32 cellular contexts compared by ENCODE assay signal in genomic region chr2:222902660-222903059, GRCh38. TPM values are rescaled to one million over a fixed set of nuclear protein-coding genes. Genes with fewer than 3 reads are reported as not detected.
A peak's percentile ranks its signal among the peaks of the same experiment; 100 is the strongest.
DNase-seq lines count a peak whose midpoint lies in the region; ATAC-seq and TF ChIP-seq lines count a peak whose summit lies in the region.
"Had no signal": no experiment of that assay in that cellular context is flagged by ENCODE, and none has a peak within 500 bp of the region (broad histone marks: within the 10 kb centered on the region; RNA-seq: fewer than 3 reads in every experiment).

No MANE protein-coding gene starts in this region.

- TF ChIP-seq CTCF in HCT116 (IDR thresholded peaks at IDR 0.05 in 2 of 3, conservative IDR thresholded peaks at IDR 0.05 in 1 of 3; ENCODE audit: borderline replicate concordance in 1 of 3, insufficient read depth in 1 of 3, low read depth in 2 of 3, low read length in 2 of 3) (no peak), endothelial cell (IDR thresholded peaks at IDR 0.05; ENCODE audit: unreplicated experiment) (no peak)

- H3K18ac ChIP-seq in trophoblast cell (ENCODE audit: low read length), result no peak overlapping the region
- H3K18ac ChIP-seq in neuronal stem cell (ENCODE audit: low read length), result no peak overlapping the region

- no peak overlapping the region for H4K8ac ChIP-seq in trophoblast cell (ENCODE audit: low read depth, low read length)
- H4K8ac ChIP-seq in neuronal stem cell (ENCODE audit: low read depth, low read length), result no peak overlapping the region

- no CpG with 5 or more reads among the region's 4 CpGs for WGBS in trophoblast cell (ENCODE audit: extremely low coverage, insufficient coverage, insufficient read length)
- WGBS in neuronal stem cell (ENCODE audit: extremely low coverage in 2 of 2, insufficient read length in 2 of 2, insufficient replicate concordance in 1 of 2), 2 donors, result no CpG with 5 or more reads among the region's 4 CpGs

- no peaks in the 10 kb centered on the region for H3K36me3 Mint-ChIP-seq in activated CD4-positive, alpha-beta T cell treated with anti-CD3 and anti-CD28 coated beads for 36 hours (ENCODE audit: low read depth)
- H3K36me3 Mint-ChIP-seq in activated CD4-positive, alpha-beta T cell treated with anti-CD3 and anti-CD28 coated beads, Interleukin-2, amount 10 ng/mL, durations not matched to agents 24 days and 14 days (ENCODE audit: low read depth), result peaks cover 5% of the 10 kb centered on the region
- H3K36me3 Mint-ChIP-seq in endothelial cell (ENCODE audit: low read depth, unreplicated experiment), result peaks cover 19% of the 10 kb centered on the region

- H2AFZ ChIP-seq in HCT116 (ENCODE audit: low read depth, low read length, poor library complexity, severe bottlenecking) (no peak overlapping the region), trophoblast cell (ENCODE audit: insufficient read depth, low read length, poor library complexity) (no peak overlapping the region), neuronal stem cell (ENCODE audit: low read length) (no peak overlapping the region)

- no peak overlapping the region for H2BK15ac ChIP-seq in neuronal stem cell (ENCODE audit: low read length)

- H3K4me2 ChIP-seq in HCT116 (ENCODE audit: low read length), result no peak overlapping the region
- no peak overlapping the region for H3K4me2 ChIP-seq in trophoblast cell (ENCODE audit: low read length)
- no peak overlapping the region for H3K4me2 ChIP-seq in neuronal stem cell (ENCODE audit: insufficient read depth, low read length, poor library complexity, severe bottlenecking)

- H3K4me3 ChIP-seq in HCT116 (replicated peaks in 1 of 2; ENCODE audit: low read depth in 1 of 2, low read length in 2 of 2) (no peak overlapping the region), trophoblast cell (ENCODE audit: low read depth, low read length) (no peak overlapping the region), neuronal stem cell (ENCODE audit: low read length in 2 of 2) (no peak overlapping the region)
- H3K4me3 ChIP-seq: dorsolateral prefrontal cortex, left lung, tibial nerve had no signal

- ATAC-seq in activated CD4-positive, alpha-beta T cell treated with anti-CD3 and anti-CD28 coated beads for 36 hours, result peak; percentile 19
- 0 out of 2 replicates have a peak, but pooled peaks have one; percentile 19 for ATAC-seq in HCT116
- ATAC-seq: activated T-helper 17 cell treated with anti-CD3 and anti-CD28 coated beads, Interleukin-2, amount 50 U/mL, for 72 hours; left lung; PC-3; Right ventricle myocardium inferior; sciatic nerve had no signal

- no peak overlapping the region for H3K27ac ChIP-seq in HCT116 (ENCODE audit: low read depth, low read length)
- H3K27ac ChIP-seq in trophoblast cell (ENCODE audit: low read depth, low read length), result no peak overlapping the region
- H3K27ac ChIP-seq in neuronal stem cell (replicated peaks; ENCODE audit: low read length), result no peak overlapping the region
- H3K27ac ChIP-seq: 22Rv1, left lung, neutrophil had no signal

- H3K4ac ChIP-seq in trophoblast cell (ENCODE audit: low read depth, low read length) (no peak overlapping the region), neuronal stem cell (ENCODE audit: low read length) (no peak overlapping the region)

- H3K9me2 ChIP-seq in HCT116 (ENCODE audit: insufficient read depth), result no peaks in the 10 kb centered on the region

- H3K27me3 Mint-ChIP-seq in activated CD4-positive, alpha-beta T cell treated with anti-CD3 and anti-CD28 coated beads for 36 hours, result no peaks in the 10 kb centered on the region
- H3K27me3 Mint-ChIP-seq in activated CD4-positive, alpha-beta T cell treated with anti-CD3 and anti-CD28 coated beads, Interleukin-2, amount 10 ng/mL, durations not matched to agents 24 days and 14 days, result no peaks in the 10 kb centered on the region
- peaks cover 5% of the 10 kb centered on the region for H3K27me3 Mint-ChIP-seq in endothelial cell (ENCODE audit: unreplicated experiment)
- H3K27me3 Mint-ChIP-seq: activated naive CD4-positive, alpha-beta T cell treated with anti-CD3 and anti-CD28 coated beads, Interleukin-2, amount 10 ng/mL, durations not matched to agents 7 days and 5 days; activated T-helper 17 cell treated with anti-CD3 and anti-CD28 coated beads, Interleukin-2, amount 50 U/mL, for 72 hours; brain; CD4-positive, CD25-positive, alpha-beta regulatory T cell; naive B cell; progenitor cell of endocrine pancreas had no signal

- no peak overlapping the region for H4K12ac ChIP-seq in trophoblast cell (ENCODE audit: low read depth, low read length)

- RAD21 ChIA-PET in HCT116 (lab: Charles Lee; ENCODE audit: low non-redundant PET in 1 of 2, low total read pairs in 2 of 2, uncharacterized antibody in 2 of 2, unreplicated experiment in 2 of 2), result no interaction called here

- H2BK12ac ChIP-seq in trophoblast cell (ENCODE audit: low read length), result no peak overlapping the region
- H2BK12ac ChIP-seq in neuronal stem cell (ENCODE audit: low read length), result no peak overlapping the region

- no peaks in the 10 kb centered on the region for H3K9me3 Mint-ChIP-seq in activated CD4-positive, alpha-beta T cell treated with anti-CD3 and anti-CD28 coated beads for 36 hours (ENCODE audit: low read depth)
- H3K9me3 Mint-ChIP-seq in activated CD4-positive, alpha-beta T cell treated with anti-CD3 and anti-CD28 coated beads, Interleukin-2, amount 10 ng/mL, durations not matched to agents 24 days and 14 days, result no peaks in the 10 kb centered on the region
- H3K9me3 Mint-ChIP-seq in endothelial cell (ENCODE audit: unreplicated experiment), result no peaks in the 10 kb centered on the region
- H3K9me3 Mint-ChIP-seq: activated naive CD4-positive, alpha-beta T cell treated with anti-CD3 and anti-CD28 coated beads, Interleukin-2, amount 10 ng/mL, durations not matched to agents 7 days and 5 days; activated T-helper 17 cell treated with anti-CD3 and anti-CD28 coated beads, Interleukin-2, amount 50 U/mL, for 72 hours; brain; CD4-positive, CD25-positive, alpha-beta regulatory T cell; immature natural killer cell; naive B cell; T-helper 1 cell treated with Interleukin-12 subunit alpha and Interleukin-12 subunit beta and Interleukin-4 antibody, amounts not matched to agents 30 μg/mL and 1 μg/mL, for 36 hours had no signal

- H3K9ac ChIP-seq in HCT116 (ENCODE audit: low read length) (no peak overlapping the region), trophoblast cell (ENCODE audit: low read length) (no peak overlapping the region), neuronal stem cell (ENCODE audit: low read depth, low read length, poor library complexity) (no peak overlapping the region)

- H2BK120ac ChIP-seq in trophoblast cell (ENCODE audit: insufficient read depth, low read length, poor library complexity) (no peak overlapping the region), neuronal stem cell (ENCODE audit: low read depth, low read length) (no peak overlapping the region)

- POLR2A ChIA-PET in activated CD4-positive, alpha-beta T cell treated with anti-CD3 and anti-CD28 coated beads for 36 hours (lab: Charles Lee), result no interaction called here
- POLR2A ChIA-PET in HCT116 (lab: Charles Lee), result no interaction called here

- CTCF ChIA-PET in activated CD4-positive, alpha-beta T cell treated with anti-CD3 and anti-CD28 coated beads for 36 hours (lab: Charles Lee), result interaction anchor here (1.0 to 4.7 kb wide), 15 partner anchors 8 to 212 kb away, joined by 3 to 27 read pairs (median 7); no protein-coding TSS in a partner anchor
- CTCF ChIA-PET in HCT116 (lab: Charles Lee), result interaction anchor here (0.8 to 4.0 kb wide), 10 partner anchors 10 to 215 kb away, joined by 3 to 52 read pairs (median 8); no protein-coding TSS in a partner anchor

- no peak overlapping the region for H3K23ac ChIP-seq in trophoblast cell (ENCODE audit: low read length)
- H3K23ac ChIP-seq in neuronal stem cell (ENCODE audit: low read depth, low read length, poor library complexity), result no peak overlapping the region

- BruUV-seq in HCT116 (replicated peaks; lab: Mats Ljungman, UMichigan), result TSS peak; percentile 18

- H3K79me1 ChIP-seq in trophoblast cell (ENCODE audit: low read length), result peaks cover 2% of the 10 kb centered on the region
- H3K79me1 ChIP-seq in neuronal stem cell (ENCODE audit: low read depth, low read length), result no peaks in the 10 kb centered on the region

- H3K27me3 ChIP-seq in HCT116 (ENCODE audit: insufficient read depth, low read length) (no peaks in the 10 kb centered on the region), trophoblast cell (ENCODE audit: insufficient read depth, low read length) (no peaks in the 10 kb centered on the region), neuronal stem cell (ENCODE audit: control insufficient read depth in 3 of 3, insufficient read depth in 3 of 3, low read depth in 1 of 3, low read length in 3 of 3) (no peaks in the 10 kb centered on the region)
- H3K27me3 ChIP-seq: dorsolateral prefrontal cortex, left lung, neutrophil, tibial nerve had no signal

- peak overlapping the region; percentile 26 for H2BK5ac ChIP-seq in trophoblast cell (ENCODE audit: low read depth, low read length, poor library complexity)
- H2BK5ac ChIP-seq in neuronal stem cell (ENCODE audit: low read length), result no peak overlapping the region

- peak overlapping the region; percentile 45 for H3K14ac ChIP-seq in trophoblast cell (ENCODE audit: low read length)
- no peak overlapping the region for H3K14ac ChIP-seq in neuronal stem cell (ENCODE audit: low read length)

- peaks cover 14% of the 10 kb centered on the region for H3K4me1 Mint-ChIP-seq in activated CD4-positive, alpha-beta T cell treated with anti-CD3 and anti-CD28 coated beads for 36 hours
- peaks cover 13% of the 10 kb centered on the region for H3K4me1 Mint-ChIP-seq in activated CD4-positive, alpha-beta T cell treated with anti-CD3 and anti-CD28 coated beads, Interleukin-2, amount 10 ng/mL, durations not matched to agents 24 days and 14 days
- H3K4me1 Mint-ChIP-seq in endothelial cell (ENCODE audit: unreplicated experiment), result peaks cover 45% of the 10 kb centered on the region

- no peak for TF ChIP-seq POLR2A in HCT116 (IDR thresholded peaks at IDR 0.05; ENCODE audit: borderline replicate concordance, extremely low read depth, insufficient read depth, insufficient read length)

- H3K4me3 Mint-ChIP-seq in activated CD4-positive, alpha-beta T cell treated with anti-CD3 and anti-CD28 coated beads for 36 hours, result no peak overlapping the region
- H3K4me3 Mint-ChIP-seq in activated CD4-positive, alpha-beta T cell treated with anti-CD3 and anti-CD28 coated beads, Interleukin-2, amount 10 ng/mL, durations not matched to agents 24 days and 14 days, result no peak overlapping the region
- H3K4me3 Mint-ChIP-seq in endothelial cell (ENCODE audit: unreplicated experiment), result peak overlapping the region; percentile 12
- H3K4me3 Mint-ChIP-seq: activated naive CD4-positive, alpha-beta T cell treated with anti-CD3 and anti-CD28 coated beads, Interleukin-2, amount 10 ng/mL, durations not matched to agents 7 days and 5 days; activated T-helper 17 cell treated with anti-CD3 and anti-CD28 coated beads, Interleukin-2, amount 50 U/mL, for 72 hours; brain; CD4-positive, CD25-positive, alpha-beta regulatory T cell; immature natural killer cell; naive B cell; T-helper 1 cell treated with Interleukin-12 subunit alpha and Interleukin-12 subunit beta and Interleukin-4 antibody, amounts not matched to agents 30 μg/mL and 1 μg/mL, for 36 hours had no signal

- H3K9me3 ChIP-seq in HCT116 (ENCODE audit: control insufficient read depth in 1 of 2, insufficient read depth in 1 of 2, low read depth in 1 of 2, low read length in 2 of 2) (no peaks in the 10 kb centered on the region), trophoblast cell (ENCODE audit: insufficient read depth, low read depth, low read length) (no peaks in the 10 kb centered on the region), neuronal stem cell (replicated peaks in 1 of 2; ENCODE audit: control insufficient read depth in 2 of 2, insufficient read depth in 1 of 2, low read depth in 1 of 2, low read length in 2 of 2) (no peaks in the 10 kb centered on the region)
- H3K9me3 ChIP-seq: left lung, neutrophil, tibial nerve had no signal

- H3K4me1 ChIP-seq in HCT116 (ENCODE audit: control insufficient read depth in 1 of 2, insufficient read depth in 2 of 2, low read length in 2 of 2), result peaks cover 0 to 7% of the 10 kb centered on the region in 2 experiments; a peak in 1 of 4 replicates
- peaks cover 14 to 21% of the 10 kb centered on the region in 2 experiments for H3K4me1 ChIP-seq in trophoblast cell (ENCODE audit: control insufficient read depth in 1 of 2, insufficient read depth in 2 of 2, low read length in 2 of 2)
- H3K4me1 ChIP-seq in neuronal stem cell (ENCODE audit: control insufficient read depth in 2 of 2, insufficient read depth in 1 of 2, low read depth in 1 of 2, low read length in 2 of 2), result peaks cover 0 to 9% of the 10 kb centered on the region in 2 donors

- H4K91ac ChIP-seq in trophoblast cell (ENCODE audit: low read depth, low read length) (peak overlapping the region; percentile 2), neuronal stem cell (ENCODE audit: low read depth, low read length, poor library complexity) (no peak overlapping the region)

- H3K79me2 ChIP-seq in HCT116 (ENCODE audit: insufficient read depth, low read length) (peaks cover 88% of the 10 kb centered on the region), trophoblast cell (ENCODE audit: control insufficient read depth, insufficient read depth, low read length, poor library complexity) (peaks cover 4% of the 10 kb centered on the region)

- H4K20me1 ChIP-seq in HCT116 (ENCODE audit: insufficient read depth), result peaks cover 10% of the 10 kb centered on the region; the same call in 1 of the 2 replicates

- DNase-seq in activated CD4-positive, alpha-beta T cell treated with anti-CD3 and anti-CD28 coated beads for 36 hours, result no peak
- no peak for DNase-seq in activated CD4-positive, alpha-beta T cell treated with anti-CD3 and anti-CD28 coated beads, Interleukin-2, amount 10 ng/mL, durations not matched to agents 24 days and 14 days
- no peak for DNase-seq in HCT116 (ENCODE audit: low read depth, low spot score)
- DNase-seq in endothelial cell (ENCODE audit: low spot score), result no peak
- no peak for DNase-seq in trophoblast cell
- DNase-seq in neuronal stem cell (ENCODE audit: low spot score), result no peak
- no peak for DNase-seq in DMS153 (lab: John Stamatoyannopoulos, UW)
- DNase-seq in NCI-H1694 (lab: John Stamatoyannopoulos, UW), result no peak
- DNase-seq: activated CD4-positive, alpha-beta T cell treated with anti-CD3 and anti-CD28 coated beads, Interleukin-2, amount 50 U/mL, for 48 hours; activated naive CD4-positive, alpha-beta T cell treated with anti-CD3 and anti-CD28 coated beads, Interleukin-2, amount 10 ng/mL, durations not matched to agents 7 days and 5 days; amniotic stem cell; CD4-positive, CD25-positive, alpha-beta regulatory T cell; dorsolateral prefrontal cortex; immature natural killer cell; left lung; midbrain; naive B cell; NCI-H1417 treated with DMSO at 0.1 percent for 48 hours; NCI-H226; NCI-H526 treated with DMSO at 0.1 percent for 48 hours; PC-3; stimulated activated CD4-positive, alpha-beta T cell treated with anti-CD3 and anti-CD28 coated beads, Interleukin-12 subunit alpha, Interleukin-12 subunit beta, amount 100 ng/mL, for 4 hours; stimulated activated CD4-positive, alpha-beta T cell treated with anti-CD3 and anti-CD28 coated beads, Interleukin-2, amount 100 ng/mL, for 48 hours had no signal

- TF ChIP-seq RAD21 in HCT116 (IDR thresholded peaks at IDR 0.05; ENCODE audit: low read depth), result no peak

- intact Hi-C loops in activated CD4-positive, alpha-beta T cell treated with anti-CD3 and anti-CD28 coated beads for 36 hours (cut with DNase I, micrococcal nuclease), result loop anchor here (1.0 to 5.0 kb wide), 7 partner anchors 42 to 212 kb away; partner anchors contain the start of gene ACSL3 (in 2 of the 2)
- intact Hi-C loops in activated CD4-positive, alpha-beta T cell treated with anti-CD3 and anti-CD28 coated beads, Interleukin-2, amount 10 ng/mL, durations not matched to agents 24 days and 14 days (cut with micrococcal nuclease), result loop anchor here (1.0 to 5.0 kb wide), 4 partner anchors 42 to 212 kb away; partner anchors contain the start of gene ACSL3
- intact Hi-C loops in HCT116 (cut with micrococcal nuclease), result loop anchor here (1.0 to 5.0 kb wide), 5 partner anchors 105 to 585 kb away; no protein-coding TSS in a partner anchor

- peak overlapping the region; percentile 29 for H3K27ac Mint-ChIP-seq in activated CD4-positive, alpha-beta T cell treated with anti-CD3 and anti-CD28 coated beads for 36 hours
- no peak overlapping the region for H3K27ac Mint-ChIP-seq in activated CD4-positive, alpha-beta T cell treated with anti-CD3 and anti-CD28 coated beads, Interleukin-2, amount 10 ng/mL, durations not matched to agents 24 days and 14 days
- H3K27ac Mint-ChIP-seq in endothelial cell (ENCODE audit: unreplicated experiment), result no peak overlapping the region
- H3K27ac Mint-ChIP-seq: activated naive CD4-positive, alpha-beta T cell treated with anti-CD3 and anti-CD28 coated beads, Interleukin-2, amount 10 ng/mL, durations not matched to agents 7 days and 5 days; activated T-helper 17 cell treated with anti-CD3 and anti-CD28 coated beads, Interleukin-2, amount 50 U/mL, for 72 hours; progenitor cell of endocrine pancreas; T-helper 1 cell treated with Interleukin-12 subunit alpha and Interleukin-12 subunit beta and Interleukin-4 antibody, amounts not matched to agents 30 μg/mL and 1 μg/mL, for 36 hours had no signal

- H2AK5ac ChIP-seq in trophoblast cell (ENCODE audit: low read length) (peak overlapping the region; percentile 7), neuronal stem cell (ENCODE audit: low read depth, low read length) (no peak overlapping the region)

- H3K36me3 ChIP-seq in HCT116 (ENCODE audit: control insufficient read depth in 1 of 2, insufficient read depth in 2 of 2, low read length in 2 of 2) (peaks cover 0 to 8% of the 10 kb centered on the region in 2 experiments; a peak in 1 of 4 replicates), trophoblast cell (ENCODE audit: control insufficient read depth in 1 of 2, insufficient read depth in 2 of 2, low read length in 2 of 2) (peaks cover 2 to 6% of the 10 kb centered on the region in 2 experiments), neuronal stem cell (replicated peaks in 1 of 2; ENCODE audit: control insufficient read depth in 2 of 2, insufficient read depth in 2 of 2, low read length in 2 of 2) (peaks cover 0 to 81% of the 10 kb centered on the region in 2 donors)
- H3K36me3 ChIP-seq: left lung, neutrophil had no signal

RNA-seq across cellular contexts. Expression of gene ACSL3, which starts 41.8 kb away (rescaled TPM):
- total RNA-seq in activated CD4-positive, alpha-beta T cell treated with anti-CD3 and anti-CD28 coated beads for 36 hours, result 10 to 100 TPM; 46.2 to 48.8 TPM
- 67.5 and 78.1 TPM in 2 replicates for total RNA-seq in activated CD4-positive, alpha-beta T cell treated with anti-CD3 and anti-CD28 coated beads, Interleukin-2, amount 10 ng/mL, durations not matched to agents 24 days and 14 days
- total RNA-seq in HCT116 (2021; ENCODE audit: unreplicated experiment) (142 TPM), endothelial cell (ENCODE audit: unreplicated experiment) (163 TPM)
- 49.5 and 66.8 TPM in 2 replicates for polyA plus RNA-seq in HCT116 (2012)
- 119 and 124 TPM in 2 replicates for polyA plus RNA-seq in trophoblast cell (2013)
- 64.8 TPM for polyA plus RNA-seq in neuronal stem cell (2013, experiment 1 of 2)
- polyA plus RNA-seq in neuronal stem cell (2013, experiment 2 of 2), result 66.0 TPM
